Comparison of ENCODE assay signal across 19 cellular contexts in genomic region chr10:130048081-130048480, GRCh38.
DNase-seq lines count a peak whose midpoint lies in the region; ATAC-seq and TF ChIP-seq lines count a peak whose summit lies in the region.
"Had no signal": no experiment of that assay in that cellular context is flagged by ENCODE, and none has a peak within 500 bp of the region (broad histone marks: within the 10 kb centered on the region; RNA-seq: fewer than 3 reads in every experiment).

No MANE protein-coding gene starts in this region.

- DNase-seq in coronary artery (ENCODE audit: low spot score) (peak; percentile 57), posterior vena cava (ENCODE audit: low spot score) (peak; percentile 24), vagina (ENCODE audit: extremely low spot score in 2 of 2) (peak; percentile 81 to 91), NCI-H226 (no peak), RKO (ENCODE audit: low spot score) (no peak)
- DNase-seq: 8988T; C1 segment of cervical spinal cord; CD4-positive, CD25-positive, alpha-beta regulatory T cell; CD8-positive, alpha-beta memory T cell; COR-L47; DMS 273 treated with DMSO at 0.1 percent for 48 hours; DMS53; DND-41; EL had no signal

- intact Hi-C loops in posterior vena cava (cut with DNase I): no loop called here
- intact Hi-C loops in vagina (cut with DNase I): no loop called here

- no peak for ATAC-seq in GM21360 (IDR thresholded peaks at IDR 0.05; ENCODE audit: unreplicated experiment)
- ATAC-seq: GM12878 had no signal

- H3K9me3 ChIP-seq in BLaER1 (peaks cover 11% of the 10 kb centered on the region), vagina (no peaks in the 10 kb centered on the region)
- H3K9me3 ChIP-seq: HAP-1 had no signal

- TF ChIP-seq POLR2A in vagina (IDR thresholded peaks at IDR 0.05): no peak

- H3K27ac ChIP-seq in BLaER1 (peak overlapping the region; percentile 53; the same call in 1 of the 2 replicates), coronary artery (no peak overlapping the region), vagina (no peak overlapping the region)
- H3K27ac ChIP-seq: HL-60 had no signal

- H3K4me2 ChIP-seq in BLaER1: peak overlapping the region; percentile 77

- no peak overlapping the region for H3K9ac ChIP-seq in BLaER1

- H3K4me3 ChIP-seq in BLaER1: no peak overlapping the region
- H3K4me3 ChIP-seq in coronary artery: no peak overlapping the region
- H3K4me3 ChIP-seq in vagina: no peak overlapping the region
- H3K4me3 ChIP-seq: GM12878, HAP-1 had no signal

- H4K20me1 ChIP-seq in BLaER1: no peaks in the 10 kb centered on the region

- H3K4me1 ChIP-seq in BLaER1 (peaks cover 71% of the 10 kb centered on the region), vagina (no peaks in the 10 kb centered on the region)
- H3K4me1 ChIP-seq: HAP-1 had no signal

- no peaks in the 10 kb centered on the region for H3K27me3 ChIP-seq in BLaER1
- H3K27me3 ChIP-seq in vagina: no peaks in the 10 kb centered on the region

- TF ChIP-seq CTCF in coronary artery (IDR thresholded peaks at IDR 0.05) (no peak), vagina (IDR thresholded peaks at IDR 0.05) (no peak)

- H3K36me3 ChIP-seq in BLaER1 (no peaks in the 10 kb centered on the region), vagina (no peaks in the 10 kb centered on the region)
- H3K36me3 ChIP-seq: HAP-1 had no signal

Comparison
In these comparisons a context has a peak if more than half of its experiments do, and no peak if none do; other contexts are left out.
1. DNase-seq: peak in coronary artery (single experiment), posterior vena cava (single experiment) and vagina (2 of 2); none in NCI-H226 (single experiment) and RKO (single experiment).